ENCODE assay signal across 12 cellular contexts in the genomic region with DNA sequence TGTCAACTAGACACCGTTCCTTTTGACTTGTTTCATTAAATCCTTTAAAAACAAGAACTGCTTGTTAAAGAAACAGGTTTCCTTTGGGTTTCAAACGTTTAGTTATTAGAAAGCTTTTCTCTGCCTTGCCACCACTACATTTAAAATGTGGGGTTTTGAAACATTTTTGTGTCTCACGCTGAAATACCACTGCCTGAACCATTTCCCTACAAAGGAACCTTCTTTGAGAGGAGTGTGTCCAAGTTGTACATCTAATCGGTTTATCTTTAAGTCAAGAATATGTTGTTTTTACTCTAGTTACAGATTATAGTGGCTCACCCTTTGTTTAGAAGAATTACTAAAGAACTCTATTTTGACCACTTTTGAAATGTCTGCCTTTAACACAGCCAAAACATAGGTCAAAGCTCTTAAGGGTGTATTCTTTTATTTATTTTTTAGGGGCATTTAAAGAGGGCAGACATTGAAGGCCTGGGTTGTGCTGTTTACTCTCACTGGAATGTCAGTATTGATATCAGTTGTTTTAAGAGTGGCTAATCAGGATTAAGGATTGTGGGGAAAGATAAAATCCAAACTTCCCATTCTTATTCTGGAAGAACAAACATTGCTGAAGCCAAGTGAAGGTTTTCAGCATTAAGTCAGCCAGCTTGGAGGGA.
A peak's percentile ranks its signal among the peaks of the same experiment; 100 is the strongest.
DNase-seq lines count a peak whose midpoint lies in the region; ATAC-seq and TF ChIP-seq lines count a peak whose summit lies in the region.
"Had no signal": no experiment of that assay in that cellular context is flagged by ENCODE, and none has a peak within 500 bp of the region (broad histone marks: within the 10 kb centered on the region; RNA-seq: fewer than 3 reads in every experiment).

No MANE protein-coding gene starts in this region.

- DNase-seq in activated CD4-positive, alpha-beta T cell treated with anti-CD3 and anti-CD28 coated beads, Interleukin-2, amount 10 ng/mL, durations not matched to agents 24 days and 14 days = no peak
- DNase-seq in activated CD4-positive, alpha-beta T cell treated with anti-CD3 and anti-CD28 coated beads, Interleukin-2, amount 50 U/mL, for 48 hours = no peak
- DNase-seq in activated naive CD8-positive, alpha-beta T cell treated with anti-CD3 and anti-CD28 coated beads for 36 hours = no peak
- DNase-seq in fibroblast of villous mesenchyme (ENCODE audit: low read depth) (peak; percentile 76), foreskin fibroblast (no peak), hypothalamus (lab: John Stamatoyannopoulos, UW) (no peak)
- DNase-seq in stimulated activated naive B cell treated with anti-CD40 and anti-IgM and Interleukin-4, amounts not matched to agents 10 μg/mL and 1 μg/mL and 100 μg/mL, for 72 hours = no peak
- DNase-seq in stimulated activated CD4-positive, alpha-beta T cell treated with anti-CD3 and anti-CD28 coated beads, Interleukin-2, amount 100 ng/mL, for 48 hours = no peak
- DNase-seq: EL, NCI-H748 treated with DMSO at 0.1 percent for 48 hours, retina had no signal

- H3K4me3 ChIP-seq in fibroblast of villous mesenchyme (ENCODE audit: low read depth, low read length) = no peak overlapping the region
- H3K4me3 ChIP-seq in foreskin fibroblast (ENCODE audit: low read depth in 1 of 2, low read length in 2 of 2) = no peak overlapping the region
- H3K4me3 ChIP-seq: A549 had no signal

- no peak for TF ChIP-seq CTCF in fibroblast of villous mesenchyme (IDR thresholded peaks at IDR 0.05; ENCODE audit: insufficient read depth, low read depth, low read length)
- no peak for TF ChIP-seq CTCF in foreskin fibroblast (IDR thresholded peaks at IDR 0.05; ENCODE audit: low read depth, low read length)

- peak overlapping the region; percentile 99 for H3K27ac Mint-ChIP-seq in activated CD4-positive, alpha-beta T cell treated with anti-CD3 and anti-CD28 coated beads, Interleukin-2, amount 10 ng/mL, durations not matched to agents 24 days and 14 days
- peak overlapping the region; percentile 97 for H3K27ac Mint-ChIP-seq in activated naive CD8-positive, alpha-beta T cell treated with anti-CD3 and anti-CD28 coated beads for 36 hours
- H3K27ac Mint-ChIP-seq in stimulated activated naive B cell treated with anti-CD40 and anti-IgM and Interleukin-4, amounts not matched to agents 10 μg/mL and 1 μg/mL and 100 μg/mL, for 72 hours = peak overlapping the region; percentile 98

- ATAC-seq in stimulated activated naive B cell treated with anti-CD40 and anti-IgM and Interleukin-4, amounts not matched to agents 10 μg/mL and 1 μg/mL and 100 μg/mL, for 72 hours (replicated peaks) = no peak
- ATAC-seq: A549 had no signal

- intact Hi-C loops in activated CD4-positive, alpha-beta T cell treated with anti-CD3 and anti-CD28 coated beads, Interleukin-2, amount 10 ng/mL, durations not matched to agents 24 days and 14 days (cut with micrococcal nuclease) = no loop called here

- H3K4me3 Mint-ChIP-seq in activated CD4-positive, alpha-beta T cell treated with anti-CD3 and anti-CD28 coated beads, Interleukin-2, amount 10 ng/mL, durations not matched to agents 24 days and 14 days = peak overlapping the region; percentile 20
- no peak overlapping the region for H3K4me3 Mint-ChIP-seq in activated naive CD8-positive, alpha-beta T cell treated with anti-CD3 and anti-CD28 coated beads for 36 hours
- peak overlapping the region in 1 of 2 donors; percentile 22 for H3K4me3 Mint-ChIP-seq in stimulated activated naive B cell treated with anti-CD40 and anti-IgM and Interleukin-4, amounts not matched to agents 10 μg/mL and 1 μg/mL and 100 μg/mL, for 72 hours

- peaks cover 68% of the 10 kb centered on the region for H3K4me1 Mint-ChIP-seq in activated CD4-positive, alpha-beta T cell treated with anti-CD3 and anti-CD28 coated beads, Interleukin-2, amount 10 ng/mL, durations not matched to agents 24 days and 14 days
- H3K4me1 Mint-ChIP-seq in activated naive CD8-positive, alpha-beta T cell treated with anti-CD3 and anti-CD28 coated beads for 36 hours = peaks cover 54% of the 10 kb centered on the region
- H3K4me1 Mint-ChIP-seq in stimulated activated naive B cell treated with anti-CD40 and anti-IgM and Interleukin-4, amounts not matched to agents 10 μg/mL and 1 μg/mL and 100 μg/mL, for 72 hours = peaks cover 60 to 86% of the 10 kb centered on the region in 2 donors

- no peaks in the 10 kb centered on the region for H3K9me3 Mint-ChIP-seq in activated CD4-positive, alpha-beta T cell treated with anti-CD3 and anti-CD28 coated beads, Interleukin-2, amount 10 ng/mL, durations not matched to agents 24 days and 14 days
- H3K9me3 Mint-ChIP-seq in activated naive CD8-positive, alpha-beta T cell treated with anti-CD3 and anti-CD28 coated beads for 36 hours = peaks cover 2% of the 10 kb centered on the region
- peaks cover 0 to 5% of the 10 kb centered on the region in 2 donors for H3K9me3 Mint-ChIP-seq in stimulated activated naive B cell treated with anti-CD40 and anti-IgM and Interleukin-4, amounts not matched to agents 10 μg/mL and 1 μg/mL and 100 μg/mL, for 72 hours

- H3K36me3 Mint-ChIP-seq in activated CD4-positive, alpha-beta T cell treated with anti-CD3 and anti-CD28 coated beads, Interleukin-2, amount 10 ng/mL, durations not matched to agents 24 days and 14 days (ENCODE audit: low read depth) = peaks cover 33% of the 10 kb centered on the region
- peaks cover 44% of the 10 kb centered on the region for H3K36me3 Mint-ChIP-seq in activated naive CD8-positive, alpha-beta T cell treated with anti-CD3 and anti-CD28 coated beads for 36 hours
- H3K36me3 Mint-ChIP-seq in stimulated activated naive B cell treated with anti-CD40 and anti-IgM and Interleukin-4, amounts not matched to agents 10 μg/mL and 1 μg/mL and 100 μg/mL, for 72 hours = peaks cover 26 to 52% of the 10 kb centered on the region in 2 donors

- no peaks in the 10 kb centered on the region for H3K27me3 Mint-ChIP-seq in activated CD4-positive, alpha-beta T cell treated with anti-CD3 and anti-CD28 coated beads, Interleukin-2, amount 10 ng/mL, durations not matched to agents 24 days and 14 days
- H3K27me3 Mint-ChIP-seq in activated naive CD8-positive, alpha-beta T cell treated with anti-CD3 and anti-CD28 coated beads for 36 hours = no peaks in the 10 kb centered on the region
- H3K27me3 Mint-ChIP-seq in stimulated activated naive B cell treated with anti-CD40 and anti-IgM and Interleukin-4, amounts not matched to agents 10 μg/mL and 1 μg/mL and 100 μg/mL, for 72 hours = no peaks in the 10 kb centered on the region
